ENCODE assay signal across 26 cellular contexts in genomic region chr4:14167876-14168510, GRCh38.
DNase-seq lines count a peak whose midpoint lies in the region; ATAC-seq and TF ChIP-seq lines count a peak whose summit lies in the region.
"Had no signal": no experiment of that assay in that cellular context is flagged by ENCODE, and none has a peak within 500 bp of the region (broad histone marks: within the 10 kb centered on the region; RNA-seq: fewer than 3 reads in every experiment).

No MANE protein-coding gene starts in this region.

- peak overlapping the region; percentile 70 for H3K4me2 ChIP-seq in mammary epithelial cell (ENCODE audit: insufficient read depth, low read depth, low read length)

- BruUV-seq in mammary epithelial cell (replicated peaks; lab: Mats Ljungman, UMichigan): TSS peak; percentile 82

- TF ChIP-seq CTCF in mammary epithelial cell (conservative IDR thresholded peaks at IDR 0.05 in 1 of 2, IDR thresholded peaks at IDR 0.05 in 1 of 2; ENCODE audit: extremely low read depth in 1 of 2, insufficient read depth in 1 of 2, low read depth in 1 of 2, low read length in 2 of 2): no peak

- no peak overlapping the region for H3K4me3 ChIP-seq in mammary epithelial cell (replicated peaks in 1 of 3; ENCODE audit: insufficient read depth in 1 of 3, low read depth in 2 of 3, low read length in 3 of 3)
- H3K4me3 ChIP-seq: cardiac muscle cell, heart left ventricle, lower lobe of right lung, SK-N-MC, transverse colon had no signal

- dilution Hi-C loops in mammary epithelial cell (cut with HindIII; ENCODE audit: low sequenced_read_pairs): no loop called here

- intact Hi-C loops in mammary epithelial cell (cut with micrococcal nuclease) (loop anchor here (2.0 to 5.0 kb wide), 6 partner anchors 67 to 511 kb away; no protein-coding TSS in a partner anchor), sciatic nerve (cut with DNase I) (no loop called here)

- peaks cover 25% of the 10 kb centered on the region for H3K4me1 ChIP-seq in mammary epithelial cell (ENCODE audit: insufficient read depth, low read length)
- H3K4me1 ChIP-seq: transverse colon had no signal

- CTCF ChIA-PET in mammary epithelial cell (lab: Charles Lee; ENCODE audit: low non-redundant PET): interaction anchor here (0.6 kb wide), 1 partner anchor 105 kb away, joined by 6 read pairs; no protein-coding TSS in a partner anchor

- H3K9me3 ChIP-seq in mammary epithelial cell (replicated peaks; ENCODE audit: insufficient read depth, low read length): no peaks in the 10 kb centered on the region
- H3K9me3 ChIP-seq: heart left ventricle, lower lobe of right lung, transverse colon had no signal

- in situ Hi-C loops in mammary epithelial cell (cut with MboI; ENCODE audit: low sequenced_read_pairs in 2 of 2): no loop called here

- H4K20me1 ChIP-seq in mammary epithelial cell (ENCODE audit: insufficient read depth, low read length): no peaks in the 10 kb centered on the region

- H3K36me3 ChIP-seq in mammary epithelial cell (ENCODE audit: insufficient read depth, low read length): no peaks in the 10 kb centered on the region
- H3K36me3 ChIP-seq: cardiac muscle cell, heart left ventricle, lower lobe of right lung, transverse colon had no signal

- no peak overlapping the region for H2AFZ ChIP-seq in mammary epithelial cell (ENCODE audit: low read depth, low read length)

- H3K79me2 ChIP-seq in mammary epithelial cell (ENCODE audit: insufficient read depth, low read length): no peaks in the 10 kb centered on the region

- DNase-seq in EL: peak; percentile 24
- peak; percentile 75 for DNase-seq in NCI-H460 (ENCODE audit: extremely low read depth, low read depth)
- peak; percentile 84 for DNase-seq in mammary epithelial cell
- DNase-seq in iris pigment epithelial cell (ENCODE audit: low read depth): peak; percentile 56
- DNase-seq in NK-92 (lab: John Stamatoyannopoulos, UW; ENCODE audit: unreplicated experiment): no peak
- DNase-seq in midbrain (lab: John Stamatoyannopoulos, UW): no peak
- no peak for DNase-seq in sciatic nerve (ENCODE audit: low spot score)
- DNase-seq: activated CD4-positive, CD25-positive, alpha-beta regulatory T cell treated with anti-CD3 and anti-CD28 coated beads, Interleukin-2, amount 50 U/mL, for 72 hours; activated CD8-positive, alpha-beta memory T cell treated with anti-CD3 and anti-CD28 coated beads for 24 hours; activated naive CD8-positive, alpha-beta T cell treated with anti-CD3 and anti-CD28 coated beads, Interleukin-2, amount 10 ng/mL, durations not matched to agents 7 days and 5 days; CD4-positive, alpha-beta T cell; DMS53; heart left ventricle; immature natural killer cell; KBM-7; lower lobe of right lung; NCI-H2029 treated with DMSO at 0.1 percent for 48 hours; NCI-H510A; stimulated activated CD4-positive, alpha-beta T cell treated with anti-CD3 and anti-CD28 coated beads, Interleukin-2, amount 100 ng/mL, for 24 hours; stimulated activated naive CD8-positive, alpha-beta T cell treated with anti-CD3 and anti-CD28 coated beads, Interleukin-15, Interleukin-2, amounts not matched to agents 100 U/mL and 50 U/mL, for 24 hours; T1000; transverse colon had no signal

- no peak for ATAC-seq in sciatic nerve
- no peak for ATAC-seq in GM18867 (IDR thresholded peaks at IDR 0.05; ENCODE audit: unreplicated experiment)
- ATAC-seq: esophagus mucosa; heart left ventricle; lower lobe of right lung; stimulated activated naive CD8-positive, alpha-beta T cell treated with anti-CD3 and anti-CD28 coated beads, Interleukin-15, Interleukin-2, amounts not matched to agents 100 U/mL and 50 U/mL, for 24 hours had no signal

- H3K9ac ChIP-seq in mammary epithelial cell (ENCODE audit: insufficient read depth, low read length): no peak overlapping the region

- 67% methylated on average over 8 of the region's 8 CpGs for WGBS in mammary epithelial cell (ENCODE audit: low coverage, missing lambda C conversion rate)

- peak overlapping the region; percentile 79 for H3K27ac ChIP-seq in mammary epithelial cell (ENCODE audit: insufficient read depth, low read depth, low read length)
- H3K27ac ChIP-seq: cardiac muscle cell, heart left ventricle, lower lobe of right lung, SK-N-MC, transverse colon had no signal

- H3K27me3 ChIP-seq in mammary epithelial cell (ENCODE audit: insufficient read depth, low read length): no peaks in the 10 kb centered on the region
- H3K27me3 ChIP-seq: cardiac muscle cell, heart left ventricle, transverse colon had no signal

Comparison
In these comparisons a context has a peak if more than half of its experiments do, and no peak if none do; other contexts are left out.
1. DNase-seq: peak in EL (single experiment), NCI-H460 (single experiment), mammary epithelial cell (single experiment) and iris pigment epithelial cell (single experiment); none in NK-92 (single experiment), midbrain (single experiment) and sciatic nerve (single experiment).